Comparison of ENCODE assay signal across 1 cellular context in the genomic region with DNA sequence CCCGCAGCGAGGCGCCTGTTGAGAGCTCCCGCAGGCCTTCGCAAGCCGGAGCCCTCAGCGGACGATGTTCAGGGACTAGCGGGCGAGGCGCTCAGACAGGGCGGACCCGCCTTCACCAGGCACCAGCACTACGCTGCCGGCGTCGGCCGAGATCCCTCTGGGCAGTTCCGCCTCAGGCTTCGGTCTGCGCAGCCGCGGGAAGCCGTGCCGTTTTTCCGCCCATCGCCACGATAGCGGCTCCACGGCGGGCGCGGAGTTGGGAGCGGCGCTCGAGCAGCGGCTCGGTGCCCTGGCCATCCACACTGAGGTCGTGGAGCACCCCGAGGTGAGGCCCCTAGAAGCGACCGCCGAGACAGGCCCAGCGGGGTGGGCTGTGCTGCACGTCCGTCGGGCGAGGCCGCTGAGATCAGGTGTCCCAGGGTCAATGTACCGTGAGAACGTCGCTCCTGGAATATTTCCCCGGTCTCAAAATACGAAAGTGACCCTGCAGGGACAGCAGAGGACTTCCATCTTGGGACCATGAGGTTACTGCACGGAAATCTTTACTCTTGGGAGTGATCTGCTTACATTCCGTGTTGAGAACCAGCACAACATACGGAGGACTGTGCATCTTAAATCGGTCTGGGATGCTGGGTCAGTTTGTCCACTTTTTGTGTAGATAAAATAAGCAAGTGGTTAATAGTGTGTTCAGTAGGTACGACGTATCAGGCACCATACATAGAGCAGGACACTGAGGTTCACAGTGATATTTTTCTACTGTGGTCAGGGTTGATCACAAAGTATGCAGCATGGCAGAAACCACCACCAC.
TF ChIP-seq lines count a peak whose summit lies in the region.

No MANE protein-coding gene starts in this region.

TF ChIP-seq in K562, 482 proteins besides CTCF, POLR2A, EP300 and RAD21 (continued from another document and continues in another):
- TF ChIP-seq, protein P1, sequence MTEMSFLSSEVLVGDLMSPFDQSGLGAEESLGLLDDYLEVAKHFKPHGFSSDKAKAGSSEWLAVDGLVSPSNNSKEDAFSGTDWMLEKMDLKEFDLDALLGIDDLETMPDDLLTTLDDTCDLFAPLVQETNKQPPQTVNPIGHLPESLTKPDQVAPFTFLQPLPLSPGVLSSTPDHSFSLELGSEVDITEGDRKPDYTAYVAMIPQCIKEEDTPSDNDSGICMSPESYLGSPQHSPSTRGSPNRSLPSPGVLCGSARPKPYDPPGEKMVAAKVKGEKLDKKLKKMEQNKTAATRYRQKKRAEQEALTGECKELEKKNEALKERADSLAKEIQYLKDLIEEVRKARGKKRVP (CRISPR knock-in tag; IDR thresholded peaks at IDR 0.05) = no peak
- TF ChIP-seq ZBTB7A (IDR thresholded peaks at IDR 0.05; ENCODE audit: borderline replicate concordance, control insufficient read depth, low read depth, low read length) = no peak
- peak; percentile 87 for TF ChIP-seq LCOR (CRISPR knock-in tag; IDR thresholded peaks at IDR 0.05)
- peak; percentile 91 for TF ChIP-seq KDM5B (IDR thresholded peaks at IDR 0.05; ENCODE audit: insufficient replicate concordance, low read depth, low read length)
- TF ChIP-seq MECOM (CRISPR knock-in tag; IDR thresholded peaks at IDR 0.05) = no peak
- TF ChIP-seq PRPF4 (IDR thresholded peaks at IDR 0.05; ENCODE audit: insufficient read depth, low read depth, low read length, poor library complexity, severe bottlenecking) = no peak
- TF ChIP-seq, protein P2, sequence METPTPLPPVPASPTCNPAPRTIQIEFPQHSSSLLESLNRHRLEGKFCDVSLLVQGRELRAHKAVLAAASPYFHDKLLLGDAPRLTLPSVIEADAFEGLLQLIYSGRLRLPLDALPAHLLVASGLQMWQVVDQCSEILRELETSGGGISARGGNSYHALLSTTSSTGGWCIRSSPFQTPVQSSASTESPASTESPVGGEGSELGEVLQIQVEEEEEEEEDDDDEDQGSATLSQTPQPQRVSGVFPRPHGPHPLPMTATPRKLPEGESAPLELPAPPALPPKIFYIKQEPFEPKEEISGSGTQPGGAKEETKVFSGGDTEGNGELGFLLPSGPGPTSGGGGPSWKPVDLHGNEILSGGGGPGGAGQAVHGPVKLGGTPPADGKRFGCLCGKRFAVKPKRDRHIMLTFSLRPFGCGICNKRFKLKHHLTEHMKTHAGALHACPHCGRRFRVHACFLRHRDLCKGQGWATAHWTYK (CRISPR knock-in tag; IDR thresholded peaks at IDR 0.05) = peak; percentile 72; the same call in 1 of the 2 replicates
- no peak for TF ChIP-seq GATAD2A (IDR thresholded peaks at IDR 0.05)
- no peak for TF ChIP-seq ZC3H8 (IDR thresholded peaks at IDR 0.05)
- TF ChIP-seq CBX8 (IDR thresholded peaks at IDR 0.05; ENCODE audit: borderline replicate concordance, extremely low read depth, low read depth, low read length, poor library complexity, severe bottlenecking) = no peak
- TF ChIP-seq HMG20A (CRISPR knock-in tag; conservative IDR thresholded peaks at IDR 0.05) = no peak
- TF ChIP-seq SRSF3 (IDR thresholded peaks at IDR 0.05; ENCODE audit: insufficient read depth, low read length) = no peak
- TF ChIP-seq, protein P3, sequence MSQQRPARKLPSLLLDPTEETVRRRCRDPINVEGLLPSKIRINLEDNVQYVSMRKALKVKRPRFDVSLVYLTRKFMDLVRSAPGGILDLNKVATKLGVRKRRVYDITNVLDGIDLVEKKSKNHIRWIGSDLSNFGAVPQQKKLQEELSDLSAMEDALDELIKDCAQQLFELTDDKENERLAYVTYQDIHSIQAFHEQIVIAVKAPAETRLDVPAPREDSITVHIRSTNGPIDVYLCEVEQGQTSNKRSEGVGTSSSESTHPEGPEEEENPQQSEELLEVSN (IDR thresholded peaks at IDR 0.05; ENCODE audit: borderline replicate concordance in 1 of 2, extremely low read depth in 1 of 2, insufficient read depth in 1 of 2, insufficient read length in 1 of 2, low read depth in 1 of 2, low read length in 1 of 2, poor library complexity in 1 of 2, severe bottlenecking in 1 of 2) = peak; percentile 71 to 79
- 0 out of 2 replicates have a peak, but pooled peaks have one; percentile 54 for TF ChIP-seq ELF4 (CRISPR knock-in tag; IDR thresholded peaks at IDR 0.05)
- TF ChIP-seq ZNF717 (CRISPR knock-in tag; IDR thresholded peaks at IDR 0.05) = no peak
- TF ChIP-seq, protein P4, sequence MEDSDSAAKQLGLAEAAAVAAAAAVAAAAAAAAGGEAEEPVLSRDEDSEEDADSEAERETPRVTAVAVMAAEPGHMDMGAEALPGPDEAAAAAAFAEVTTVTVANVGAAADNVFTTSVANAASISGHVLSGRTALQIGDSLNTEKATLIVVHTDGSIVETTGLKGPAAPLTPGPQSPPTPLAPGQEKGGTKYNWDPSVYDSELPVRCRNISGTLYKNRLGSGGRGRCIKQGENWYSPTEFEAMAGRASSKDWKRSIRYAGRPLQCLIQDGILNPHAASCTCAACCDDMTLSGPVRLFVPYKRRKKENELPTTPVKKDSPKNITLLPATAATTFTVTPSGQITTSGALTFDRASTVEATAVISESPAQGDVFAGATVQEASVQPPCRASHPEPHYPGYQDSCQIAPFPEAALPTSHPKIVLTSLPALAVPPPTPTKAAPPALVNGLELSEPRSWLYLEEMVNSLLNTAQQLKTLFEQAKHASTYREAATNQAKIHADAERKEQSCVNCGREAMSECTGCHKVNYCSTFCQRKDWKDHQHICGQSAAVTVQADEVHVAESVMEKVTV (CRISPR knock-in tag; IDR thresholded peaks at IDR 0.05) = no peak
- no peak for TF ChIP-seq TFAM (CRISPR knock-in tag; conservative IDR thresholded peaks at IDR 0.05)
- TF ChIP-seq, protein P5, sequence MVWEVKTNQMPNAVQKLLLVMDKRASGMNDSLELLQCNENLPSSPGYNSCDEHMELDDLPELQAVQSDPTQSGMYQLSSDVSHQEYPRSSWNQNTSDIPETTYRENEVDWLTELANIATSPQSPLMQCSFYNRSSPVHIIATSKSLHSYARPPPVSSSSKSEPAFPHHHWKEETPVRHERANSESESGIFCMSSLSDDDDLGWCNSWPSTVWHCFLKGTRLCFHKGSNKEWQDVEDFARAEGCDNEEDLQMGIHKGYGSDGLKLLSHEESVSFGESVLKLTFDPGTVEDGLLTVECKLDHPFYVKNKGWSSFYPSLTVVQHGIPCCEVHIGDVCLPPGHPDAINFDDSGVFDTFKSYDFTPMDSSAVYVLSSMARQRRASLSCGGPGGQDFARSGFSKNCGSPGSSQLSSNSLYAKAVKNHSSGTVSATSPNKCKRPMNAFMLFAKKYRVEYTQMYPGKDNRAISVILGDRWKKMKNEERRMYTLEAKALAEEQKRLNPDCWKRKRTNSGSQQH (CRISPR knock-in tag; IDR thresholded peaks at IDR 0.05) = no peak
- peak; percentile 90 for TF ChIP-seq PHF8 (IDR thresholded peaks at IDR 0.05; ENCODE audit: borderline replicate concordance, low read length)
- no peak for TF ChIP-seq HOXB6 (CRISPR knock-in tag; IDR thresholded peaks at IDR 0.05; ENCODE audit: borderline replicate concordance)
- TF ChIP-seq C11orf30 (IDR thresholded peaks at IDR 0.05; ENCODE audit: low read depth) = no peak
- TF ChIP-seq, protein P6, sequence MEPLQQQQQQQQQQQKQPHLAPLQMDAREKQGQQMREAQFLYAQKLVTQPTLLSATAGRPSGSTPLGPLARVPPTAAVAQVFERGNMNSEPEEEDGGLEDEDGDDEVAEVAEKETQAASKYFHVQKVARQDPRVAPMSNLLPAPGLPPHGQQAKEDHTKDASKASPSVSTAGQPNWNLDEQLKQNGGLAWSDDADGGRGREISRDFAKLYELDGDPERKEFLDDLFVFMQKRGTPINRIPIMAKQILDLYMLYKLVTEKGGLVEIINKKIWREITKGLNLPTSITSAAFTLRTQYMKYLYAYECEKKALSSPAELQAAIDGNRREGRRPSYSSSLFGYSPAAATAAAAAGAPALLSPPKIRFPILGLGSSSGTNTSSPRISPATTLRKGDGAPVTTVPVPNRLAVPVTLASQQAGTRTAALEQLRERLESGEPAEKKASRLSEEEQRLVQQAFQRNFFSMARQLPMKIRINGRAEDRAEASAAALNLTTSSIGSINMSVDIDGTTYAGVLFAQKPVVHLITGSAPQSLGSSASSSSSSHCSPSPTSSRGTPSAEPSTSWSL (CRISPR knock-in tag; IDR thresholded peaks at IDR 0.05; ENCODE audit: borderline replicate concordance) = no peak
- TF ChIP-seq SIN3B (IDR thresholded peaks at IDR 0.05; ENCODE audit: low read depth) = peak; percentile 63; the same call in 1 of the 2 replicates
- TF ChIP-seq, protein P7, sequence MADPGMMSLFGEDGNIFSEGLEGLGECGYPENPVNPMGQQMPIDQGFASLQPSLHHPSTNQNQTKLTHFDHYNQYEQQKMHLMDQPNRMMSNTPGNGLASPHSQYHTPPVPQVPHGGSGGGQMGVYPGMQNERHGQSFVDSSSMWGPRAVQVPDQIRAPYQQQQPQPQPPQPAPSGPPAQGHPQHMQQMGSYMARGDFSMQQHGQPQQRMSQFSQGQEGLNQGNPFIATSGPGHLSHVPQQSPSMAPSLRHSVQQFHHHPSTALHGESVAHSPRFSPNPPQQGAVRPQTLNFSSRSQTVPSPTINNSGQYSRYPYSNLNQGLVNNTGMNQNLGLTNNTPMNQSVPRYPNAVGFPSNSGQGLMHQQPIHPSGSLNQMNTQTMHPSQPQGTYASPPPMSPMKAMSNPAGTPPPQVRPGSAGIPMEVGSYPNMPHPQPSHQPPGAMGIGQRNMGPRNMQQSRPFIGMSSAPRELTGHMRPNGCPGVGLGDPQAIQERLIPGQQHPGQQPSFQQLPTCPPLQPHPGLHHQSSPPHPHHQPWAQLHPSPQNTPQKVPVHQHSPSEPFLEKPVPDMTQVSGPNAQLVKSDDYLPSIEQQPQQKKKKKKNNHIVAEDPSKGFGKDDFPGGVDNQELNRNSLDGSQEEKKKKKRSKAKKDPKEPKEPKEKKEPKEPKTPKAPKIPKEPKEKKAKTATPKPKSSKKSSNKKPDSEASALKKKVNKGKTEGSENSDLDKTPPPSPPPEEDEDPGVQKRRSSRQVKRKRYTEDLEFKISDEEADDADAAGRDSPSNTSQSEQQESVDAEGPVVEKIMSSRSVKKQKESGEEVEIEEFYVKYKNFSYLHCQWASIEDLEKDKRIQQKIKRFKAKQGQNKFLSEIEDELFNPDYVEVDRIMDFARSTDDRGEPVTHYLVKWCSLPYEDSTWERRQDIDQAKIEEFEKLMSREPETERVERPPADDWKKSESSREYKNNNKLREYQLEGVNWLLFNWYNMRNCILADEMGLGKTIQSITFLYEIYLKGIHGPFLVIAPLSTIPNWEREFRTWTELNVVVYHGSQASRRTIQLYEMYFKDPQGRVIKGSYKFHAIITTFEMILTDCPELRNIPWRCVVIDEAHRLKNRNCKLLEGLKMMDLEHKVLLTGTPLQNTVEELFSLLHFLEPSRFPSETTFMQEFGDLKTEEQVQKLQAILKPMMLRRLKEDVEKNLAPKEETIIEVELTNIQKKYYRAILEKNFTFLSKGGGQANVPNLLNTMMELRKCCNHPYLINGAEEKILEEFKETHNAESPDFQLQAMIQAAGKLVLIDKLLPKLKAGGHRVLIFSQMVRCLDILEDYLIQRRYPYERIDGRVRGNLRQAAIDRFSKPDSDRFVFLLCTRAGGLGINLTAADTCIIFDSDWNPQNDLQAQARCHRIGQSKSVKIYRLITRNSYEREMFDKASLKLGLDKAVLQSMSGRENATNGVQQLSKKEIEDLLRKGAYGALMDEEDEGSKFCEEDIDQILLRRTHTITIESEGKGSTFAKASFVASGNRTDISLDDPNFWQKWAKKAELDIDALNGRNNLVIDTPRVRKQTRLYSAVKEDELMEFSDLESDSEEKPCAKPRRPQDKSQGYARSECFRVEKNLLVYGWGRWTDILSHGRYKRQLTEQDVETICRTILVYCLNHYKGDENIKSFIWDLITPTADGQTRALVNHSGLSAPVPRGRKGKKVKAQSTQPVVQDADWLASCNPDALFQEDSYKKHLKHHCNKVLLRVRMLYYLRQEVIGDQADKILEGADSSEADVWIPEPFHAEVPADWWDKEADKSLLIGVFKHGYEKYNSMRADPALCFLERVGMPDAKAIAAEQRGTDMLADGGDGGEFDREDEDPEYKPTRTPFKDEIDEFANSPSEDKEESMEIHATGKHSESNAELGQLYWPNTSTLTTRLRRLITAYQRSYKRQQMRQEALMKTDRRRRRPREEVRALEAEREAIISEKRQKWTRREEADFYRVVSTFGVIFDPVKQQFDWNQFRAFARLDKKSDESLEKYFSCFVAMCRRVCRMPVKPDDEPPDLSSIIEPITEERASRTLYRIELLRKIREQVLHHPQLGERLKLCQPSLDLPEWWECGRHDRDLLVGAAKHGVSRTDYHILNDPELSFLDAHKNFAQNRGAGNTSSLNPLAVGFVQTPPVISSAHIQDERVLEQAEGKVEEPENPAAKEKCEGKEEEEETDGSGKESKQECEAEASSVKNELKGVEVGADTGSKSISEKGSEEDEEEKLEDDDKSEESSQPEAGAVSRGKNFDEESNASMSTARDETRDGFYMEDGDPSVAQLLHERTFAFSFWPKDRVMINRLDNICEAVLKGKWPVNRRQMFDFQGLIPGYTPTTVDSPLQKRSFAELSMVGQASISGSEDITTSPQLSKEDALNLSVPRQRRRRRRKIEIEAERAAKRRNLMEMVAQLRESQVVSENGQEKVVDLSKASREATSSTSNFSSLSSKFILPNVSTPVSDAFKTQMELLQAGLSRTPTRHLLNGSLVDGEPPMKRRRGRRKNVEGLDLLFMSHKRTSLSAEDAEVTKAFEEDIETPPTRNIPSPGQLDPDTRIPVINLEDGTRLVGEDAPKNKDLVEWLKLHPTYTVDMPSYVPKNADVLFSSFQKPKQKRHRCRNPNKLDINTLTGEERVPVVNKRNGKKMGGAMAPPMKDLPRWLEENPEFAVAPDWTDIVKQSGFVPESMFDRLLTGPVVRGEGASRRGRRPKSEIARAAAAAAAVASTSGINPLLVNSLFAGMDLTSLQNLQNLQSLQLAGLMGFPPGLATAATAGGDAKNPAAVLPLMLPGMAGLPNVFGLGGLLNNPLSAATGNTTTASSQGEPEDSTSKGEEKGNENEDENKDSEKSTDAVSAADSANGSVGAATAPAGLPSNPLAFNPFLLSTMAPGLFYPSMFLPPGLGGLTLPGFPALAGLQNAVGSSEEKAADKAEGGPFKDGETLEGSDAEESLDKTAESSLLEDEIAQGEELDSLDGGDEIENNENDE (IDR thresholded peaks at IDR 0.05; ENCODE audit: low read depth, low read length) = no peak
- TF ChIP-seq SMARCB1 (IDR thresholded peaks at IDR 0.05; ENCODE audit: insufficient read length, low read depth) = no peak
- TF ChIP-seq HSF4 (CRISPR knock-in tag; IDR thresholded peaks at IDR 0.05; ENCODE audit: borderline replicate concordance) = no peak
- TF ChIP-seq L3MBTL2 (IDR thresholded peaks at IDR 0.05) = peak; percentile 88
- TF ChIP-seq SIN3A (IDR thresholded peaks at IDR 0.05; ENCODE audit: borderline replicate concordance in 2 of 2, control insufficient read depth in 1 of 2, low read depth in 2 of 2, low read length in 2 of 2) = 0 out of 4 replicates have a peak, but pooled peaks of 1 of the 2 experiments have one; percentile 34
- peak; percentile 92 for TF ChIP-seq FIP1L1 (IDR thresholded peaks at IDR 0.05; ENCODE audit: low read depth, low read length, poor library complexity, severe bottlenecking)
- TF ChIP-seq, protein P8, sequence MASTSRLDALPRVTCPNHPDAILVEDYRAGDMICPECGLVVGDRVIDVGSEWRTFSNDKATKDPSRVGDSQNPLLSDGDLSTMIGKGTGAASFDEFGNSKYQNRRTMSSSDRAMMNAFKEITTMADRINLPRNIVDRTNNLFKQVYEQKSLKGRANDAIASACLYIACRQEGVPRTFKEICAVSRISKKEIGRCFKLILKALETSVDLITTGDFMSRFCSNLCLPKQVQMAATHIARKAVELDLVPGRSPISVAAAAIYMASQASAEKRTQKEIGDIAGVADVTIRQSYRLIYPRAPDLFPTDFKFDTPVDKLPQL (IDR thresholded peaks at IDR 0.05; ENCODE audit: extremely low read depth, insufficient read length) = peak; percentile 6
- no peak for TF ChIP-seq FOS (IDR thresholded peaks at IDR 0.05; ENCODE audit: extremely low read depth, insufficient read length)
